16 cellular contexts compared by ENCODE assay signal in the genomic region with DNA sequence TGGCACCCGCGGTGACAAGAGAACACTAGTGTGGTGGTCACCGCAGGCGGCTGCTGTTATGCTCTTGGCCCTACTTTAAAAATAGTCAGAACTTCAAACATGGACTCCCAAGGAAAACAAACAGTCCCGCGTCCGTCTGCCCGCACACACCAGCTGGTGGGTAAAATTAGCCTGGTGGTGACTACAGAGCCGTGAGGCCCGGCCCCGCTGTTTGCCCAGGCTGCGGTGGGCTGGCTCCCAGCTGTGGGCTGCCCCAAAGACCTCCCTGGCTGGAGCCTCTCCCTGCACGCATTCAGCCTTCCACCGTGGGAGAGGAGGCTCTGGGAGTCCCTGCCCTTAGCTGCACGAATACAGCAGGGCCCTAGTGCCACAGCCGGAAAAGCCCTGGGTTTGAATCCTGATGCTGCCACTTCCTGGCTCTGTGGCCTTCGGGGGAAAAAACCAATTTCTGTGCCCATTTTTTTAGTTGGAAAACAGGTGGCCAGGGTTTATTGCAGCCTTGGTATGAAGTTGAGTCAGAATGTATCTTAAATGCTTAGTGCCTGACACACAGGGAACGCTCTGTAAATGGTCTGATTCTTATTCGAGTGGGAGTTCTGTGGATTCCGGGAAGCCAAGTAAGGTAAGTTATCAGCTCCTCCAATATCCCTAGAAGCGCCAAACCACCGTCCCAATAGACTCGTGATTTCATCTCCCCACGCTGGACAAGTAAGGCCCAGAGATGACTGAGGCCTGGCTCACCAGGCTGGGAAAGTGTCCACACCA. TPM values are rescaled to one million over a fixed set of nuclear protein-coding genes. Genes with fewer than 3 reads are reported as not detected.
DNase-seq lines count a peak whose midpoint lies in the region; ATAC-seq, FAIRE-seq and TF ChIP-seq lines count a peak whose summit lies in the region.
"Had no signal": no experiment of that assay in that cellular context is flagged by ENCODE, and none has a peak within 500 bp of the region (broad histone marks: within the 10 kb centered on the region; RNA-seq: fewer than 3 reads in every experiment).

No MANE protein-coding gene starts in this region.

- CTCF ChIA-PET in AG04450 (lab: Charles Lee): interaction anchor here (0.9 kb wide), 1 partner anchor 197 kb away, joined by 5 read pairs; no protein-coding TSS in a partner anchor
- CTCF ChIA-PET in WTC11 (lab: Charles Lee): interaction anchor here (1.4 kb wide), 1 partner anchor 30 kb away, joined by 3 read pairs; no protein-coding TSS in a partner anchor

- H3K36me3 ChIP-seq in kidney (ENCODE audit: control insufficient read depth in 1 of 2, insufficient read depth in 2 of 2, low read length in 2 of 2): no peaks in the 10 kb centered on the region
- H3K36me3 ChIP-seq: adrenal gland, gastroesophageal sphincter had no signal

- intact Hi-C loops in kidney (cut with DNase I): no loop called here

- H3K36me3 Mint-ChIP-seq in WTC11: peaks cover 13% of the 10 kb centered on the region
- H3K36me3 Mint-ChIP-seq: type B pancreatic cell had no signal

- no peak overlapping the region for H3K9ac ChIP-seq in kidney (ENCODE audit: low read length in 2 of 2)

- peaks cover 3% of the 10 kb centered on the region; the same call in 1 of the 2 replicates for H3K9me3 Mint-ChIP-seq in WTC11
- H3K9me3 Mint-ChIP-seq: type B pancreatic cell had no signal

- ATAC-seq in WTC11 (no peak), GM18858 (IDR thresholded peaks at IDR 0.05; ENCODE audit: unreplicated experiment) (no peak), GM21717 (IDR thresholded peaks at IDR 0.05; ENCODE audit: unreplicated experiment) (no peak)
- ATAC-seq: gastroesophageal sphincter had no signal

- no peaks in the 10 kb centered on the region for H3K27me3 ChIP-seq in AG04450 (ENCODE audit: control insufficient read depth, insufficient read depth, low read length)
- H3K27me3 ChIP-seq: adrenal gland had no signal

- H3K4me1 Mint-ChIP-seq in WTC11: peaks cover 6% of the 10 kb centered on the region; the same call in 1 of the 2 replicates

- no peaks in the 10 kb centered on the region for H3K27me3 Mint-ChIP-seq in WTC11 (ENCODE audit: low read depth)
- H3K27me3 Mint-ChIP-seq: type B pancreatic cell had no signal

- DNase-seq in AG04450 (ENCODE audit: low read depth, low spot score): peak; percentile 55
- DNase-seq in GM04503 (ENCODE audit: low read depth): peak; percentile 44
- no peak for DNase-seq in WTC11 (ENCODE audit: low spot score)
- DNase-seq in kidney: peak; percentile 59
- no peak for DNase-seq in AG08396 (ENCODE audit: low spot score)
- no peak for DNase-seq in AML-193 (lab: John Stamatoyannopoulos, UW)
- DNase-seq: activated CD4-positive, alpha-beta T cell treated with anti-CD3 and anti-CD28 coated beads, Interleukin-2, amount 50 U/mL, for 1 hour; activated T-cell treated with anti-CD3 and anti-CD28 coated beads, Interleukin-2, amount 50 U/mL, for 48 hours; adrenal gland; NCI-H1694 treated with DMSO at 0.1 percent for 48 hours; RPMI8226 had no signal

- TF ChIP-seq CTCF in AG04450 (IDR thresholded peaks at IDR 0.05; ENCODE audit: low read depth, low read length) (no peak), WTC11 (IDR thresholded peaks at IDR 0.05) (no peak), kidney (IDR thresholded peaks at IDR 0.05; ENCODE audit: borderline replicate concordance, extremely low read depth, insufficient read depth) (no peak)

- POLR2A ChIA-PET in AG04450 (lab: Yijun Ruan, JAX): interaction anchor here (0.6 to 1.0 kb wide), 2 partner anchors 14 to 56 kb away, joined by 3 read pairs; no protein-coding TSS in a partner anchor
- POLR2A ChIA-PET in WTC11 (lab: Charles Lee): no interaction called here

- no peak overlapping the region for H3K4me3 Mint-ChIP-seq in WTC11
- H3K4me3 Mint-ChIP-seq: type B pancreatic cell had no signal

- H3K9me3 ChIP-seq in AG04450 (ENCODE audit: control insufficient read depth, insufficient read depth, low read length) (no peaks in the 10 kb centered on the region; the same call in 1 of the 2 replicates), kidney (ENCODE audit: control insufficient read depth in 1 of 2, low read length in 2 of 2) (peaks cover 0 to 3% of the 10 kb centered on the region in 2 donors)
- H3K9me3 ChIP-seq: adrenal gland had no signal

- H3K4me3 ChIP-seq in AG04450 (ENCODE audit: low read depth, low read length) (no peak overlapping the region), kidney (ENCODE audit: low read length in 2 of 2) (no peak overlapping the region)
- H3K4me3 ChIP-seq: adrenal gland, gastroesophageal sphincter had no signal

- H3K27ac ChIP-seq in AG04450 (ENCODE audit: low read depth, low read length) (peak overlapping the region; percentile 88), kidney (ENCODE audit: low read depth in 2 of 2, low read length in 2 of 2) (no peak overlapping the region)
- H3K27ac ChIP-seq: adrenal gland, C4-2B, gastroesophageal sphincter had no signal

- H3K27ac Mint-ChIP-seq in WTC11: peak overlapping the region; percentile 83
- H3K27ac Mint-ChIP-seq: type B pancreatic cell had no signal

- peaks cover 5 to 11% of the 10 kb centered on the region in 2 donors for H3K4me1 ChIP-seq in kidney (ENCODE audit: control insufficient read depth in 1 of 2, insufficient read depth in 1 of 2, low read depth in 1 of 2, low read length in 2 of 2)
- H3K4me1 ChIP-seq: gastroesophageal sphincter had no signal

- FAIRE-seq in kidney (lab: Jason Lieb, UNC): no peak

TF ChIP-seq in WTC11, 78 proteins besides CTCF, POLR2A, EP300 and RAD21 (continues in another document):
- TF ChIP-seq ZNF317 (CRISPR knock-in tag; IDR thresholded peaks at IDR 0.05; ENCODE audit: borderline replicate concordance, low read depth): no peak
- TF ChIP-seq, protein P1, sequence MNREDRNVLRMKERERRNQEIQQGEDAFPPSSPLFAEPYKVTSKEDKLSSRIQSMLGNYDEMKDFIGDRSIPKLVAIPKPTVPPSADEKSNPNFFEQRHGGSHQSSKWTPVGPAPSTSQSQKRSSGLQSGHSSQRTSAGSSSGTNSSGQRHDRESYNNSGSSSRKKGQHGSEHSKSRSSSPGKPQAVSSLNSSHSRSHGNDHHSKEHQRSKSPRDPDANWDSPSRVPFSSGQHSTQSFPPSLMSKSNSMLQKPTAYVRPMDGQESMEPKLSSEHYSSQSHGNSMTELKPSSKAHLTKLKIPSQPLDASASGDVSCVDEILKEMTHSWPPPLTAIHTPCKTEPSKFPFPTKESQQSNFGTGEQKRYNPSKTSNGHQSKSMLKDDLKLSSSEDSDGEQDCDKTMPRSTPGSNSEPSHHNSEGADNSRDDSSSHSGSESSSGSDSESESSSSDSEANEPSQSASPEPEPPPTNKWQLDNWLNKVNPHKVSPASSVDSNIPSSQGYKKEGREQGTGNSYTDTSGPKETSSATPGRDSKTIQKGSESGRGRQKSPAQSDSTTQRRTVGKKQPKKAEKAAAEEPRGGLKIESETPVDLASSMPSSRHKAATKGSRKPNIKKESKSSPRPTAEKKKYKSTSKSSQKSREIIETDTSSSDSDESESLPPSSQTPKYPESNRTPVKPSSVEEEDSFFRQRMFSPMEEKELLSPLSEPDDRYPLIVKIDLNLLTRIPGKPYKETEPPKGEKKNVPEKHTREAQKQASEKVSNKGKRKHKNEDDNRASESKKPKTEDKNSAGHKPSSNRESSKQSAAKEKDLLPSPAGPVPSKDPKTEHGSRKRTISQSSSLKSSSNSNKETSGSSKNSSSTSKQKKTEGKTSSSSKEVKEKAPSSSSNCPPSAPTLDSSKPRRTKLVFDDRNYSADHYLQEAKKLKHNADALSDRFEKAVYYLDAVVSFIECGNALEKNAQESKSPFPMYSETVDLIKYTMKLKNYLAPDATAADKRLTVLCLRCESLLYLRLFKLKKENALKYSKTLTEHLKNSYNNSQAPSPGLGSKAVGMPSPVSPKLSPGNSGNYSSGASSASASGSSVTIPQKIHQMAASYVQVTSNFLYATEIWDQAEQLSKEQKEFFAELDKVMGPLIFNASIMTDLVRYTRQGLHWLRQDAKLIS (CRISPR knock-in tag; IDR thresholded peaks at IDR 0.05; ENCODE audit: borderline replicate concordance): no peak
- TF ChIP-seq SMAD3 (CRISPR knock-in tag; IDR thresholded peaks at IDR 0.05; ENCODE audit: borderline replicate concordance): no peak
- TF ChIP-seq NR1H2 (CRISPR knock-in tag; IDR thresholded peaks at IDR 0.05): no peak
- TF ChIP-seq GTF2I (CRISPR knock-in tag; conservative IDR thresholded peaks at IDR 0.05): no peak
- no peak for TF ChIP-seq ESRRA (CRISPR knock-in tag; IDR thresholded peaks at IDR 0.05; ENCODE audit: borderline replicate concordance)
- TF ChIP-seq MYBL2 (CRISPR knock-in tag; IDR thresholded peaks at IDR 0.05): no peak
- no peak for TF ChIP-seq ZNF671 (CRISPR knock-in tag; IDR thresholded peaks at IDR 0.05)
- TF ChIP-seq NFATC4 (CRISPR knock-in tag; IDR thresholded peaks at IDR 0.05): no peak
- TF ChIP-seq SOX15 (CRISPR knock-in tag; IDR thresholded peaks at IDR 0.05): no peak
- TF ChIP-seq, protein P2, sequence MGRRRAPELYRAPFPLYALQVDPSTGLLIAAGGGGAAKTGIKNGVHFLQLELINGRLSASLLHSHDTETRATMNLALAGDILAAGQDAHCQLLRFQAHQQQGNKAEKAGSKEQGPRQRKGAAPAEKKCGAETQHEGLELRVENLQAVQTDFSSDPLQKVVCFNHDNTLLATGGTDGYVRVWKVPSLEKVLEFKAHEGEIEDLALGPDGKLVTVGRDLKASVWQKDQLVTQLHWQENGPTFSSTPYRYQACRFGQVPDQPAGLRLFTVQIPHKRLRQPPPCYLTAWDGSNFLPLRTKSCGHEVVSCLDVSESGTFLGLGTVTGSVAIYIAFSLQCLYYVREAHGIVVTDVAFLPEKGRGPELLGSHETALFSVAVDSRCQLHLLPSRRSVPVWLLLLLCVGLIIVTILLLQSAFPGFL (CRISPR knock-in tag; IDR thresholded peaks at IDR 0.05; ENCODE audit: borderline replicate concordance): no peak
- TF ChIP-seq, protein P3, sequence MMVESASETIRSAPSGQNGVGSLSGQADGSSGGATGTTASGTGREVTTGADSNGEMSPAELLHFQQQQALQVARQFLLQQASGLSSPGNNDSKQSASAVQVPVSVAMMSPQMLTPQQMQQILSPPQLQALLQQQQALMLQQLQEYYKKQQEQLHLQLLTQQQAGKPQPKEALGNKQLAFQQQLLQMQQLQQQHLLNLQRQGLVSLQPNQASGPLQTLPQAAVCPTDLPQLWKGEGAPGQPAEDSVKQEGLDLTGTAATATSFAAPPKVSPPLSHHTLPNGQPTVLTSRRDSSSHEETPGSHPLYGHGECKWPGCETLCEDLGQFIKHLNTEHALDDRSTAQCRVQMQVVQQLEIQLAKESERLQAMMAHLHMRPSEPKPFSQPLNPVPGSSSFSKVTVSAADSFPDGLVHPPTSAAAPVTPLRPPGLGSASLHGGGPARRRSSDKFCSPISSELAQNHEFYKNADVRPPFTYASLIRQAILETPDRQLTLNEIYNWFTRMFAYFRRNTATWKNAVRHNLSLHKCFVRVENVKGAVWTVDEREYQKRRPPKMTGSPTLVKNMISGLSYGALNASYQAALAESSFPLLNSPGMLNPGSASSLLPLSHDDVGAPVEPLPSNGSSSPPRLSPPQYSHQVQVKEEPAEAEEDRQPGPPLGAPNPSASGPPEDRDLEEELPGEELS (CRISPR knock-in tag; IDR thresholded peaks at IDR 0.05): no peak

RNA-seq across cellular contexts. Expression of a gene that starts 58.2 kb away (rescaled TPM):
- polyA plus RNA-seq in AG04450 (2011; rRNA removed) (1.8 and 3.0 TPM in 2 replicates), kidney (ENCODE audit: insufficient read depth, low read depth, low replicate concordance) (133 TPM)
- 1.3 and 2.2 TPM in 2 replicates for polyA minus RNA-seq in AG04450 (2011; rRNA and poly(A)+ RNA removed)
- total RNA-seq in WTC11 (2021) (140 to 148 TPM (median 148 TPM) in 3 replicates), kidney (8.4 TPM)

Comparison
In these comparisons a context has a peak if more than half of its experiments do, and no peak if none do; other contexts are left out.
1. DNase-seq: peak in AG04450 (single experiment), GM04503 (single experiment) and kidney (single experiment); none in WTC11 (single experiment), AG08396 (single experiment) and AML-193 (0 of 2).
2. RNA of a gene that starts 58.2 kb away (total RNA-seq): 140 to 148 TPM in WTC11; 8.4 TPM in kidney (single experiment); every median in the first group is over 10 times any median in the second.